In the genomic region with DNA sequence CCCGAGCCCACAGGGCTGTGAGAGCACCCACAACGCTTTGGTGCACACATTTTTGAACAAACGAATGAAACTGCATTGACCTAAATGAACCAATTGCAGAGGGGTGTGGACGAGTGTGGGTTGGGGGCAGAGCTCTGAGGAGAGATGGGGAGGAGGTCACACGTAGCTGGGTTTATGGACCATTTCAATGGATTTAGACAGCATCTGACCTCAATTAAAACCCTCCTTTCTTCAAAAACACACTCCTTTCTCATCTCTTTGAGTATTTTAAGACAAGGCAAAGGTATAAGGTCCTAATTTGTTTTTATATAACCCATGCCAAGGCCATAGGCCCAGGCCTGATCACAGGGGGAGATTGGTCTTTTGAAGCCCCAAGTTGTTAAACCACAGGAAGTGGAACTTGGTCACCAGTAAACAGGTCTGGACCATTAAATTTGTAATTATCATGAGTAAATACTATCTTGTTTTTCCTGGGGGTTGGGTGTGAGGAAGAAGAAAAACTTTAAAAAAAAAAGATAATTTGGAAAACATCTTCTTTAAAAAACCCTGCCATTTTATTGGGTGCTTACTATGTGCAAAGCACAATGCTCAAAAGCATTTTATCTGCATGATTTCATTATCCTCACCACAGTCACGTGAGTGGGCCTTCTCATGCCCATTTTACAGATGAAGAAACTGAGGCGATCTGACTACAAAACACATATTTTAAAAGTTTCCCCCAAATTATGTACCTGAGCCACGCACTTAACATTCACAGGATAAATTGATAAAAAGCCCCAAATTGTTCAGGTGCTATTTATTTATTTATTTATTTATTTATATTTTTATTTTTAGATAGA, we compare ENCODE assay signal across 1 cellular context.
TF ChIP-seq lines count a peak whose summit lies in the region.

No MANE protein-coding gene starts in this region.

TF ChIP-seq in HepG2, 621 proteins besides CTCF, POLR2A, EP300 and RAD21:
- TF ChIP-seq ZNF329 (CRISPR knock-in tag; IDR thresholded peaks at IDR 0.05; ENCODE audit: low read depth) (no peak), SMAD3 (CRISPR knock-in tag; IDR thresholded peaks at IDR 0.05) (no peak), ZNF276 (CRISPR knock-in tag; IDR thresholded peaks at IDR 0.05; ENCODE audit: low read depth) (no peak), DR1 (CRISPR knock-in tag; IDR thresholded peaks at IDR 0.05) (no peak), PLSCR1 (CRISPR knock-in tag; IDR thresholded peaks at IDR 0.05; ENCODE audit: borderline replicate concordance) (no peak), ZNF629 (CRISPR knock-in tag; conservative IDR thresholded peaks at IDR 0.05) (peak; percentile 85)
